8 cellular contexts compared by ENCODE assay signal in genomic region chr19:10501971-10502523, GRCh38. TPM values are rescaled to one million over a fixed set of nuclear protein-coding genes. Genes with fewer than 3 reads are reported as not detected.
DNase-seq lines count a peak whose midpoint lies in the region; ATAC-seq, FAIRE-seq and TF ChIP-seq lines count a peak whose summit lies in the region.

No MANE protein-coding gene starts in this region.

- no peaks in the 10 kb centered on the region for H3K9me3 ChIP-seq in CD8-positive, alpha-beta T cell (ENCODE audit: low read length)
- H3K9me3 ChIP-seq in cardiac muscle cell (ENCODE audit: low read depth) = no peaks in the 10 kb centered on the region

- POLR2A ChIA-PET in CD8-positive, alpha-beta T cell (lab: Charles Lee) = interaction anchor here (1.0 kb wide), 1 partner anchor 66 kb away, joined by 3 read pairs; no protein-coding TSS in a partner anchor
- POLR2A ChIA-PET in activated naive CD8-positive, alpha-beta T cell treated with anti-CD3 and anti-CD28 coated beads, Interleukin-2, amount 10 ng/mL, durations not matched to agents 7 days and 5 days (lab: Charles Lee) = interaction anchor here (0.7 to 1.0 kb wide), 3 partner anchors 51 to 80 kb away, joined by 3 to 4 read pairs (median 3); partner anchors contain the start of gene KRI1

- H3K36me3 Mint-ChIP-seq in CD8-positive, alpha-beta T cell = peaks cover 23% of the 10 kb centered on the region
- H3K36me3 Mint-ChIP-seq in activated naive CD8-positive, alpha-beta T cell treated with anti-CD3 and anti-CD28 coated beads, Interleukin-2, amount 10 ng/mL, durations not matched to agents 7 days and 5 days = peaks cover 20% of the 10 kb centered on the region
- peaks cover 12% of the 10 kb centered on the region for H3K36me3 Mint-ChIP-seq in osteocyte (ENCODE audit: unreplicated experiment)

- H3K27me3 ChIP-seq in CD8-positive, alpha-beta T cell (ENCODE audit: insufficient read depth, low read length) = no peaks in the 10 kb centered on the region
- H3K27me3 ChIP-seq in cardiac muscle cell = no peaks in the 10 kb centered on the region

- H3K4me1 ChIP-seq in CD8-positive, alpha-beta T cell (ENCODE audit: insufficient read depth, low read length) = peaks cover 11% of the 10 kb centered on the region
- no peaks in the 10 kb centered on the region for H3K4me1 ChIP-seq in cardiac muscle cell (ENCODE audit: low read depth)

- H3K4me3 ChIP-seq in CD8-positive, alpha-beta T cell (ENCODE audit: low read depth, low read length) = peak overlapping the region; percentile 83
- peak overlapping the region; percentile 85 for H3K4me3 ChIP-seq in cardiac muscle cell

- H3K27ac Mint-ChIP-seq in CD8-positive, alpha-beta T cell = peak overlapping the region; percentile 71
- H3K27ac Mint-ChIP-seq in activated naive CD8-positive, alpha-beta T cell treated with anti-CD3 and anti-CD28 coated beads, Interleukin-2, amount 10 ng/mL, durations not matched to agents 7 days and 5 days = peak overlapping the region; percentile 91
- H3K27ac Mint-ChIP-seq in osteocyte (ENCODE audit: unreplicated experiment) = peak overlapping the region; percentile 91

- H3K27ac ChIP-seq in CD8-positive, alpha-beta T cell (ENCODE audit: low read depth, low read length) = peak overlapping the region; percentile 73
- H3K27ac ChIP-seq in cardiac muscle cell = peak overlapping the region; percentile 85

- peak; percentile 12 for ATAC-seq in CD8-positive, alpha-beta T cell
- peak; percentile 47 for ATAC-seq in HG03378 (IDR thresholded peaks at IDR 0.05; ENCODE audit: unreplicated experiment)
- ATAC-seq in activated naive CD8-positive, alpha-beta T cell treated with anti-CD3 and anti-CD28 coated beads, Interleukin-2, amount 10 ng/mL, durations not matched to agents 7 days and 5 days (ENCODE audit: low read depth) = peak; percentile 28

- no peaks in the 10 kb centered on the region for H3K9me3 Mint-ChIP-seq in CD8-positive, alpha-beta T cell
- no peaks in the 10 kb centered on the region for H3K9me3 Mint-ChIP-seq in activated naive CD8-positive, alpha-beta T cell treated with anti-CD3 and anti-CD28 coated beads, Interleukin-2, amount 10 ng/mL, durations not matched to agents 7 days and 5 days
- no peaks in the 10 kb centered on the region for H3K9me3 Mint-ChIP-seq in osteocyte (ENCODE audit: unreplicated experiment)

- no peak for FAIRE-seq in RCC 7860 (lab: Jason Lieb, UNC)

- intact Hi-C loops in CD8-positive, alpha-beta T cell (cut with DNase I, micrococcal nuclease) = loop anchor here (1.0 to 10.0 kb wide), 7 partner anchors 41 to 152 kb away; partner anchors contain the start of genes ILF3 (in 2 of the 2), ATG4D (in 1 of the 2), CDC37 (in 1 of the 2) and CDKN2D (in 1 of the 2)

- peak overlapping the region; percentile 83 for H3K4me3 Mint-ChIP-seq in CD8-positive, alpha-beta T cell
- H3K4me3 Mint-ChIP-seq in activated naive CD8-positive, alpha-beta T cell treated with anti-CD3 and anti-CD28 coated beads, Interleukin-2, amount 10 ng/mL, durations not matched to agents 7 days and 5 days = peak overlapping the region; percentile 94
- peak overlapping the region; percentile 88 for H3K4me3 Mint-ChIP-seq in osteocyte (ENCODE audit: unreplicated experiment)

- peak in 4 of 7 experiments; percentile 27 to 69 (median 42) for DNase-seq in CD8-positive, alpha-beta T cell
- DNase-seq in GM19238 (ENCODE audit: insufficient read length, low spot score) (peak; percentile 66), RCC 7860 (ENCODE audit: low spot score) (peak; percentile 31), cardiac muscle cell (ENCODE audit: low read depth in 1 of 2, low spot score in 1 of 2) (peak; percentile 40 to 44), osteocyte (ENCODE audit: extremely low spot score, unreplicated experiment) (peak; percentile 89)
- DNase-seq in activated naive CD8-positive, alpha-beta T cell treated with anti-CD3 and anti-CD28 coated beads, Interleukin-2, amount 10 ng/mL, durations not matched to agents 7 days and 5 days = no peak
- no peak for DNase-seq in effector CD8-positive, alpha-beta T cell (lab: John Stamatoyannopoulos, UW)

- TF ChIP-seq CTCF in CD8-positive, alpha-beta T cell (IDR thresholded peaks at IDR 0.05) = no peak
- peak; percentile 4 for TF ChIP-seq CTCF in cardiac muscle cell (IDR thresholded peaks at IDR 0.05; ENCODE audit: low read depth, low read length)
- no peak for TF ChIP-seq CTCF in osteocyte (IDR thresholded peaks at IDR 0.05)

- H3K36me3 ChIP-seq in CD8-positive, alpha-beta T cell (ENCODE audit: insufficient read depth, low read length) = peaks cover 8% of the 10 kb centered on the region
- H3K36me3 ChIP-seq in cardiac muscle cell = peaks cover 7% of the 10 kb centered on the region

- CTCF ChIA-PET in CD8-positive, alpha-beta T cell (lab: Charles Lee) = interaction anchor here (1.6 kb wide), 1 partner anchor 10 kb away, joined by 7 read pairs; no protein-coding TSS in a partner anchor

- no peaks in the 10 kb centered on the region for H3K27me3 Mint-ChIP-seq in CD8-positive, alpha-beta T cell (ENCODE audit: low read depth)
- no peaks in the 10 kb centered on the region for H3K27me3 Mint-ChIP-seq in activated naive CD8-positive, alpha-beta T cell treated with anti-CD3 and anti-CD28 coated beads, Interleukin-2, amount 10 ng/mL, durations not matched to agents 7 days and 5 days
- no peaks in the 10 kb centered on the region for H3K27me3 Mint-ChIP-seq in osteocyte (ENCODE audit: unreplicated experiment)

- H3K4me1 Mint-ChIP-seq in CD8-positive, alpha-beta T cell (ENCODE audit: low read depth) = peaks cover 35% of the 10 kb centered on the region
- H3K4me1 Mint-ChIP-seq in activated naive CD8-positive, alpha-beta T cell treated with anti-CD3 and anti-CD28 coated beads, Interleukin-2, amount 10 ng/mL, durations not matched to agents 7 days and 5 days = peaks cover 31% of the 10 kb centered on the region
- peaks cover 25% of the 10 kb centered on the region for H3K4me1 Mint-ChIP-seq in osteocyte (ENCODE audit: unreplicated experiment)

RNA-seq across cellular contexts. Expression of gene KEAP1, which starts 1.1 kb away (rescaled TPM):
- total RNA-seq in CD8-positive, alpha-beta T cell = 10 to 100 TPM; 13.1 to 13.7 TPM
- total RNA-seq in activated naive CD8-positive, alpha-beta T cell treated with anti-CD3 and anti-CD28 coated beads, Interleukin-2, amount 10 ng/mL, durations not matched to agents 7 days and 5 days = 10 to 100 TPM; 82.2 to 82.7 TPM
- total RNA-seq in cardiac muscle cell = 70.5 and 73.6 TPM in 2 replicates
- polyA plus RNA-seq in cardiac muscle cell = 85.5 and 92.5 TPM in 2 replicates
- 80.1 and 80.9 TPM in 2 replicates for total RNA-seq in osteocyte

RNA-seq across cellular contexts. Expression of gene S1PR5, which starts 15.2 kb away (rescaled TPM):
- total RNA-seq in CD8-positive, alpha-beta T cell = 10 to 100 TPM; 21.6 to 22.5 TPM
- 1 to 10 TPM; 3.3 to 4.7 TPM for total RNA-seq in activated naive CD8-positive, alpha-beta T cell treated with anti-CD3 and anti-CD28 coated beads, Interleukin-2, amount 10 ng/mL, durations not matched to agents 7 days and 5 days
- total RNA-seq in cardiac muscle cell (0.60 and 0.63 TPM in 2 replicates), osteocyte (0.83 and 1.8 TPM in 2 replicates)
- polyA plus RNA-seq in cardiac muscle cell = 0.75 TPM in 1 of 2 replicates, not detected in the other

RNA-seq across cellular contexts. Expression of gene ATG4D, which starts 41.7 kb away (rescaled TPM):
- 10 to 100 TPM; 82.0 to 91.1 TPM for total RNA-seq in CD8-positive, alpha-beta T cell
- total RNA-seq in activated naive CD8-positive, alpha-beta T cell treated with anti-CD3 and anti-CD28 coated beads, Interleukin-2, amount 10 ng/mL, durations not matched to agents 7 days and 5 days = 10 to 100 TPM; 50.4 to 66.6 TPM
- 67.0 and 67.3 TPM in 2 replicates for total RNA-seq in cardiac muscle cell
- polyA plus RNA-seq in cardiac muscle cell = 69.0 and 74.0 TPM in 2 replicates
- total RNA-seq in osteocyte = 28.7 and 30.9 TPM in 2 replicates

Comparison
In these comparisons a context has a peak if more than half of its experiments do, and no peak if none do; other contexts are left out.
1. DNase-seq: peak in CD8-positive, alpha-beta T cell (4 of 7), GM19238 (single experiment), RCC 7860 (single experiment), cardiac muscle cell (2 of 2) and osteocyte (single experiment); none in activated naive CD8-positive, alpha-beta T cell treated with anti-CD3 and anti-CD28 coated beads, Interleukin-2, amount 10 ng/mL, durations not matched to agents 7 days and 5 days (single experiment) and effector CD8-positive, alpha-beta T cell (single experiment).
2. Peak in every context shown above with its lines, with median percentiles within 50 percentile points of each other: ATAC-seq, H3K27ac Mint-ChIP-seq and H3K4me3 Mint-ChIP-seq.